24 cellular contexts compared by ENCODE assay signal in genomic region chr2:76721226-76721625, GRCh38.
"Had no signal": no experiment of that assay in that cellular context is flagged by ENCODE, and none has a peak within 500 bp of the region (broad histone marks: within the 10 kb centered on the region; RNA-seq: fewer than 3 reads in every experiment).

No MANE protein-coding gene starts in this region.

- H3K27ac Mint-ChIP-seq: immature natural killer cell, mesothelial cell of epicardium, naive B cell had no signal

- H3K4me1 ChIP-seq: esophagus muscularis mucosa, foreskin keratinocyte, gastroesophageal sphincter, heart left ventricle, left lung, lower lobe of right lung had no signal

- FAIRE-seq: colon, endothelial cell of umbilical vein, frontal cortex, islet of Langerhans, keratinocyte had no signal

- H3K27ac ChIP-seq: coronary artery, dorsolateral prefrontal cortex, esophagus muscularis mucosa, foreskin keratinocyte, gastroesophageal sphincter, heart left ventricle, hepatocyte, left lung, lower lobe of right lung had no signal

- H3K4me2 ChIP-seq: hepatocyte had no signal

- H3K36me3 ChIP-seq: esophagus muscularis mucosa, gastroesophageal sphincter, heart left ventricle, left lung, lower lobe of right lung had no signal

- DNase-seq: dermis blood vessel endothelial cell; dorsolateral prefrontal cortex; effector CD4-positive, alpha-beta T cell; effector memory CD4-positive, alpha-beta T cell; heart left ventricle; hypothalamus; immature natural killer cell; left cardiac atrium; left lung; left ventricle myocardium superior; lower lobe of right lung; mucosa of descending colon; naive B cell had no signal

- H3K4me1 Mint-ChIP-seq: immature natural killer cell, mesothelial cell of epicardium, naive B cell had no signal

- H3K4me3 Mint-ChIP-seq: immature natural killer cell, mesothelial cell of epicardium, naive B cell had no signal

- H3K36me3 Mint-ChIP-seq: immature natural killer cell, mesothelial cell of epicardium, naive B cell had no signal

- H3K27me3 ChIP-seq: dorsolateral prefrontal cortex, esophagus muscularis mucosa, foreskin keratinocyte, gastroesophageal sphincter, heart left ventricle, hepatocyte, left lung had no signal

- H3K4me3 ChIP-seq: coronary artery, dorsolateral prefrontal cortex, esophagus muscularis mucosa, gastroesophageal sphincter, heart left ventricle, hepatocyte, left lung, lower lobe of right lung, mucosa of descending colon had no signal

- H2AFZ ChIP-seq: hepatocyte had no signal

- H3K9me3 Mint-ChIP-seq: mesothelial cell of epicardium had no signal

- H3K9me3 ChIP-seq: esophagus muscularis mucosa, gastroesophageal sphincter, heart left ventricle, lower lobe of right lung, mucosa of descending colon had no signal

- H3K79me2 ChIP-seq: hepatocyte had no signal

- H3K27me3 Mint-ChIP-seq: naive B cell had no signal

- ATAC-seq: foreskin keratinocyte, gastroesophageal sphincter, heart left ventricle, left cardiac atrium, left lung, left ventricle myocardium superior, lower lobe of right lung, mucosa of descending colon had no signal
